15 cellular contexts compared by ENCODE assay signal in genomic region chr3:39415983-39416382, GRCh38. TPM values are rescaled to one million over a fixed set of nuclear protein-coding genes. Genes with fewer than 3 reads are reported as not detected.
DNase-seq lines count a peak whose midpoint lies in the region; TF ChIP-seq lines count a peak whose summit lies in the region.
"Had no signal": no experiment of that assay in that cellular context is flagged by ENCODE, and none has a peak within 500 bp of the region (broad histone marks: within the 10 kb centered on the region; RNA-seq: fewer than 3 reads in every experiment).

No MANE protein-coding gene starts in this region.

- H3K36me3 Mint-ChIP-seq in activated naive CD4-positive, alpha-beta T cell treated with anti-CD3 and anti-CD28 coated beads for 36 hours (ENCODE audit: low read depth): peaks cover 21% of the 10 kb centered on the region
- peaks cover 29% of the 10 kb centered on the region for H3K36me3 Mint-ChIP-seq in endodermal cell (ENCODE audit: low read depth)
- peaks cover 42% of the 10 kb centered on the region for H3K36me3 Mint-ChIP-seq in stimulated activated naive CD8-positive, alpha-beta T cell treated with anti-CD3 and anti-CD28 coated beads, Interleukin-15, Interleukin-2, amounts not matched to agents 100 ng/mL and 50 ng/mL, for 24 hours (ENCODE audit: low read depth)
- peaks cover 23% of the 10 kb centered on the region for H3K36me3 Mint-ChIP-seq in osteocyte (ENCODE audit: unreplicated experiment)

- H3K36me3 ChIP-seq in endodermal cell (ENCODE audit: control insufficient read depth, insufficient read depth, low read length) (peaks cover 31% of the 10 kb centered on the region), OCI-LY7 (ENCODE audit: insufficient read depth, low read length) (peaks cover 43% of the 10 kb centered on the region)

- peak; percentile 16 for DNase-seq in activated naive CD4-positive, alpha-beta T cell treated with anti-CD3 and anti-CD28 coated beads, Interleukin-2, amount 50 U/mL, for 16 hours
- DNase-seq in activated naive CD4-positive, alpha-beta T cell treated with anti-CD3 and anti-CD28 coated beads for 36 hours: no peak
- DNase-seq in RKO (ENCODE audit: low spot score) (peak; percentile 28), endodermal cell (no peak), OCI-LY7 (ENCODE audit: low spot score) (no peak), HuH-7.5 (ENCODE audit: low spot score) (no peak), osteocyte (ENCODE audit: extremely low spot score, unreplicated experiment) (no peak)
- DNase-seq: effector memory CD4-positive, alpha-beta T cell; foreskin melanocyte; HCEC 1CT; mesenchymal stem cell; NCI-H446; posterior cingulate gyrus; RPMI8226 had no signal

- POLR2A ChIA-PET in OCI-LY7 (lab: Charles Lee): interaction anchor here (1.1 to 1.2 kb wide), 2 partner anchors 10 to 11 kb away, joined by 4 to 6 read pairs; partner anchors contain the start of gene RPSA

- no peak overlapping the region for H3K4me3 Mint-ChIP-seq in activated naive CD4-positive, alpha-beta T cell treated with anti-CD3 and anti-CD28 coated beads for 36 hours
- no peak overlapping the region for H3K4me3 Mint-ChIP-seq in endodermal cell
- no peak overlapping the region for H3K4me3 Mint-ChIP-seq in stimulated activated naive CD8-positive, alpha-beta T cell treated with anti-CD3 and anti-CD28 coated beads, Interleukin-15, Interleukin-2, amounts not matched to agents 100 ng/mL and 50 ng/mL, for 24 hours
- H3K4me3 Mint-ChIP-seq in osteocyte (ENCODE audit: unreplicated experiment): no peak overlapping the region

- no peaks in the 10 kb centered on the region for H3K27me3 ChIP-seq in endodermal cell (ENCODE audit: control insufficient read depth, insufficient read depth, low read length, poor library complexity, severe bottlenecking)

- TF ChIP-seq CTCF in endodermal cell (conservative IDR thresholded peaks at IDR 0.05): no peak
- TF ChIP-seq CTCF in OCI-LY7 (conservative IDR thresholded peaks at IDR 0.05; ENCODE audit: low read length): no peak
- TF ChIP-seq CTCF in osteocyte (IDR thresholded peaks at IDR 0.05): no peak

- no peaks in the 10 kb centered on the region for H3K9me3 ChIP-seq in endodermal cell (ENCODE audit: control insufficient read depth, low read length)
- H3K9me3 ChIP-seq in OCI-LY7 (ENCODE audit: low read length): no peaks in the 10 kb centered on the region

- no peaks in the 10 kb centered on the region for H3K9me3 Mint-ChIP-seq in activated naive CD4-positive, alpha-beta T cell treated with anti-CD3 and anti-CD28 coated beads for 36 hours
- H3K9me3 Mint-ChIP-seq in endodermal cell (no peaks in the 10 kb centered on the region), osteocyte (ENCODE audit: unreplicated experiment) (no peaks in the 10 kb centered on the region)
- H3K9me3 Mint-ChIP-seq in stimulated activated naive CD8-positive, alpha-beta T cell treated with anti-CD3 and anti-CD28 coated beads, Interleukin-15, Interleukin-2, amounts not matched to agents 100 ng/mL and 50 ng/mL, for 24 hours: no peaks in the 10 kb centered on the region

- no peak overlapping the region for H3K9ac ChIP-seq in endodermal cell (ENCODE audit: extremely low read depth, low read length, poor library complexity, severe bottlenecking)

- peaks cover 5% of the 10 kb centered on the region; the same call in 1 of the 2 replicates for H3K79me2 ChIP-seq in OCI-LY7 (ENCODE audit: insufficient read depth, low read depth, low read length)

- intact Hi-C loops in activated naive CD4-positive, alpha-beta T cell treated with anti-CD3 and anti-CD28 coated beads for 36 hours (cut with micrococcal nuclease): no loop called here
- intact Hi-C loops in OCI-LY7 (cut with micrococcal nuclease; ENCODE audit: unreplicated experiment): loop anchor here (2.0 kb wide), 1 partner anchor 83 kb away; no protein-coding TSS in a partner anchor

- no peak overlapping the region for H3K27ac Mint-ChIP-seq in activated naive CD4-positive, alpha-beta T cell treated with anti-CD3 and anti-CD28 coated beads for 36 hours
- H3K27ac Mint-ChIP-seq in endodermal cell (peak overlapping the region; percentile 33), osteocyte (ENCODE audit: unreplicated experiment) (no peak overlapping the region)
- H3K27ac Mint-ChIP-seq in stimulated activated naive CD8-positive, alpha-beta T cell treated with anti-CD3 and anti-CD28 coated beads, Interleukin-15, Interleukin-2, amounts not matched to agents 100 ng/mL and 50 ng/mL, for 24 hours: peak overlapping the region; percentile 54

- BruUV-seq in OCI-LY7 (replicated peaks; lab: Mats Ljungman, UMichigan): no TSS peak

- H3K4me1 ChIP-seq in endodermal cell (ENCODE audit: control insufficient read depth, insufficient read depth, low read length) (peaks cover 9% of the 10 kb centered on the region), OCI-LY7 (ENCODE audit: insufficient read depth, low read length, poor library complexity, severe bottlenecking) (peaks cover 3% of the 10 kb centered on the region)

- no peaks in the 10 kb centered on the region for H3K9me2 ChIP-seq in OCI-LY7 (ENCODE audit: insufficient read depth, low read length)

- no peak overlapping the region for H3K27ac ChIP-seq in endodermal cell (ENCODE audit: low read depth, low read length)
- no peak overlapping the region for H3K27ac ChIP-seq in OCI-LY7 (ENCODE audit: low read depth, low read length, poor library complexity, severe bottlenecking)

- H3K4me3 ChIP-seq in endodermal cell (ENCODE audit: low read length) (no peak overlapping the region), OCI-LY7 (ENCODE audit: low read depth, low read length, poor library complexity, severe bottlenecking) (no peak overlapping the region)

- H3K27me3 Mint-ChIP-seq in activated naive CD4-positive, alpha-beta T cell treated with anti-CD3 and anti-CD28 coated beads for 36 hours (ENCODE audit: low read depth): no peaks in the 10 kb centered on the region
- H3K27me3 Mint-ChIP-seq in endodermal cell (ENCODE audit: insufficient read depth) (peaks cover 10% of the 10 kb centered on the region), osteocyte (ENCODE audit: unreplicated experiment) (no peaks in the 10 kb centered on the region)
- no peaks in the 10 kb centered on the region for H3K27me3 Mint-ChIP-seq in stimulated activated naive CD8-positive, alpha-beta T cell treated with anti-CD3 and anti-CD28 coated beads, Interleukin-15, Interleukin-2, amounts not matched to agents 100 ng/mL and 50 ng/mL, for 24 hours

- no peak overlapping the region for H3K4me2 ChIP-seq in OCI-LY7 (ENCODE audit: low read length)

- WGBS in endodermal cell (ENCODE audit: insufficient coverage in 1 of 2, insufficient read length in 1 of 2), 2 experiments: 92% methylated on average over 1 of the region's 1 CpG; no CpG with 5 or more reads in 1 of the 2 experiments

- 0 out of 2 replicates have a peak, but pooled peaks cover 6% of the 10 kb centered on the region for H4K20me1 ChIP-seq in OCI-LY7 (ENCODE audit: insufficient read depth, low read length)

- H3K4me1 Mint-ChIP-seq in activated naive CD4-positive, alpha-beta T cell treated with anti-CD3 and anti-CD28 coated beads for 36 hours (ENCODE audit: low read depth): peaks cover 9% of the 10 kb centered on the region
- H3K4me1 Mint-ChIP-seq in endodermal cell (peaks cover 22% of the 10 kb centered on the region), osteocyte (ENCODE audit: unreplicated experiment) (no peaks in the 10 kb centered on the region)
- H3K4me1 Mint-ChIP-seq in stimulated activated naive CD8-positive, alpha-beta T cell treated with anti-CD3 and anti-CD28 coated beads, Interleukin-15, Interleukin-2, amounts not matched to agents 100 ng/mL and 50 ng/mL, for 24 hours (ENCODE audit: low read depth): peaks cover 27% of the 10 kb centered on the region

- CTCF ChIA-PET in activated naive CD4-positive, alpha-beta T cell treated with anti-CD3 and anti-CD28 coated beads for 36 hours (lab: Charles Lee): interaction anchor here (0.6 to 2.1 kb wide), 8 partner anchors 8 to 895 kb away, joined by 3 to 15 read pairs (median 4); partner anchors contain the start of gene RPSA
- CTCF ChIA-PET in OCI-LY7 (lab: Charles Lee; ENCODE audit: unreplicated experiment): no interaction called here

- no peak overlapping the region for H2AFZ ChIP-seq in OCI-LY7 (ENCODE audit: low read length)

RNA-seq across cellular contexts. Expression of gene RPSA, which starts 9.5 kb away (rescaled TPM):
- 1,000 to 10,000 TPM; 3,309 to 3,414 TPM for total RNA-seq in activated naive CD4-positive, alpha-beta T cell treated with anti-CD3 and anti-CD28 coated beads for 36 hours
- total RNA-seq in endodermal cell (1,000 to 10,000 TPM; 1,584 to 1,777 TPM), OCI-LY7 (2022) (1,952 and 2,115 TPM in 2 replicates), osteocyte (991 and 1,002 TPM in 2 replicates)
- 2,503 TPM for polyA plus RNA-seq in endodermal cell (2013, experiment 1 of 2)
- polyA plus RNA-seq in endodermal cell (2013, experiment 2 of 2): 2,213 TPM
- 2,776 and 2,813 TPM in 2 replicates for total RNA-seq in OCI-LY7 (2014; rRNA removed; shearing (Covaris generic))

RNA-seq across cellular contexts. Expression of gene SLC25A38, which starts 32.8 kb away (rescaled TPM):
- total RNA-seq in activated naive CD4-positive, alpha-beta T cell treated with anti-CD3 and anti-CD28 coated beads for 36 hours: 10 to 100 TPM; 20.9 to 21.0 TPM
- total RNA-seq in endodermal cell: 10 to 100 TPM; 33.4 to 37.7 TPM
- 24.0 TPM for polyA plus RNA-seq in endodermal cell (2013, experiment 1 of 2)
- polyA plus RNA-seq in endodermal cell (2013, experiment 2 of 2): 22.2 TPM
- total RNA-seq in OCI-LY7 (2014; rRNA removed; shearing (Covaris generic)): 22.8 and 32.6 TPM in 2 replicates
- 35.4 and 35.5 TPM in 2 replicates for total RNA-seq in OCI-LY7 (2022)
- total RNA-seq in osteocyte: 27.9 and 30.4 TPM in 2 replicates

RNA-seq across cellular contexts. Expression of gene MOBP, which starts 51.5 kb away (rescaled TPM):
- not detected for total RNA-seq in activated naive CD4-positive, alpha-beta T cell treated with anti-CD3 and anti-CD28 coated beads for 36 hours
- total RNA-seq in endodermal cell (1 to 10 TPM; 2.1 to 7.0 TPM), OCI-LY7 (2022) (not detected in 2 replicates), osteocyte (not detected in 2 replicates)
- polyA plus RNA-seq in endodermal cell (2013, experiment 1 of 2): 0.85 TPM
- polyA plus RNA-seq in endodermal cell (2013, experiment 2 of 2): 0.50 TPM
- not detected in 2 replicates for total RNA-seq in OCI-LY7 (2014; rRNA removed; shearing (Covaris generic))

Comparison
In these comparisons a context has a peak if more than half of its experiments do, and no peak if none do; other contexts are left out.
1. DNase-seq: peak in activated naive CD4-positive, alpha-beta T cell treated with anti-CD3 and anti-CD28 coated beads, Interleukin-2, amount 50 U/mL, for 16 hours (single experiment) and RKO (single experiment); none in activated naive CD4-positive, alpha-beta T cell treated with anti-CD3 and anti-CD28 coated beads for 36 hours (single experiment), endodermal cell (single experiment), OCI-LY7 (single experiment), HuH-7.5 (single experiment) and osteocyte (single experiment).
2. H3K27ac Mint-ChIP-seq: peak in endodermal cell (single experiment) and stimulated activated naive CD8-positive, alpha-beta T cell treated with anti-CD3 and anti-CD28 coated beads, Interleukin-15, Interleukin-2, amounts not matched to agents 100 ng/mL and 50 ng/mL, for 24 hours (single experiment); none in activated naive CD4-positive, alpha-beta T cell treated with anti-CD3 and anti-CD28 coated beads for 36 hours (single experiment) and osteocyte (single experiment).